Comparison of ENCODE assay signal across 13 cellular contexts in the genomic region with DNA sequence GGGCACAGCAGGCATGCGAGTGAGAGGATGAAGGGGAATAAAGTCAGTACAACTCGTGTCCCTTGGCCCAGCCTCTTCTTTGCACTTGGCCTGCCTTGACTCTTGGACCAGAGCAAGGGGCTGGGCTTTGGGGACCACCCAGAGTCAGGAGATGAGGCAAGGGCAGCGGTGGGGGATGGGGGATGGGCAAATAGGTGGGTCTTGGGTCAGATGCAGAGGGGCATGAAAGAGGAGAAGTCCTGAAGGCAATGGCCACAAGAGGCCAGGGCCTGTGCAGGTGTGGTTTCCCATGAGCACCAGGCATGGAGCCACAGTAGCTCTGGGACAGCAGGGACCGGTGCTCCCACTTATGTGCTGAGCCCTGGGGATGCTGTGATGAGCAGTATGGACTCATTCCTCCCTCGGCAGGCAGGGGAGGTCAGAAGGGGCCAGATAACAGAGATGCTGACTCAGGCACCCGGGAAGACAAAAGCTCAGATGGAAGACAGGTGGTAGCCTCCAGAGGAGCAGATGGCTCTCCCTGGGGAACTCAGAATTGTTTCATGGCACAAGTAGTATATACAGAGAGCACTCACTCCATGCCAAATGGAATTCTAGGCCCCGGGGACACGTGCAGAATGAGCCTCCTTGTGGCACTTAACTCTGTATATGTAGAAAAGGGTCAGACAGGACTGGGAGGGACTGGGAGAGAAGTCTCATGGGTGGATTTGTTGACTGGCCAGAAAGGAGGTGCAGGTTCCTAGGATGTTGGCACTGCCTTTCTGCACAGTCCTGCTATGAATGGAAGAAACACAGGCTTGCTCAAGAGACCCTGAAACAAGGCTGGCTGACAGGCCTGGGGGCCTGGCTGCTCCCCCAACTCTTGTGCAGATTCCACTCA.
DNase-seq lines count a peak whose midpoint lies in the region; TF ChIP-seq lines count a peak whose summit lies in the region.
"Had no signal": no experiment of that assay in that cellular context is flagged by ENCODE, and none has a peak within 500 bp of the region (broad histone marks: within the 10 kb centered on the region; RNA-seq: fewer than 3 reads in every experiment).

No MANE protein-coding gene starts in this region.

- H3K27me3 ChIP-seq in BLaER1: no peaks in the 10 kb centered on the region
- H3K27me3 ChIP-seq in WERI-Rb-1 (ENCODE audit: insufficient read depth, low read depth, severe bottlenecking): no peaks in the 10 kb centered on the region
- H3K27me3 ChIP-seq: neutrophil, tibial artery had no signal

- TF ChIP-seq CTCF in WERI-Rb-1 (IDR thresholded peaks at IDR 0.05; ENCODE audit: low read depth, low read length) (no peak), GM10248 (IDR thresholded peaks at IDR 0.05; ENCODE audit: control extremely low read depth, extremely low read depth, low read depth, missing control alignments) (no peak)

- peak overlapping the region; percentile 2; the same call in 1 of the 2 replicates for H3K4me2 ChIP-seq in BLaER1
- H3K4me2 ChIP-seq: KMS-11 had no signal

- no peak overlapping the region for H3K4me3 ChIP-seq in BLaER1
- H3K4me3 ChIP-seq in WERI-Rb-1 (ENCODE audit: low read depth, low read length): no peak overlapping the region
- H3K4me3 ChIP-seq: tibial artery had no signal

- peak; percentile 51 for DNase-seq in NCI-H1092 (lab: John Stamatoyannopoulos, UW)
- peak; percentile 75 for DNase-seq in WERI-Rb-1
- DNase-seq in hepatic stellate cell (ENCODE audit: low spot score): peak; percentile 11
- DNase-seq in stimulated activated CD8-positive, alpha-beta memory T cell treated with anti-CD3 and anti-CD28 coated beads, Interleukin-4, amount 100 ng/mL, for 48 hours: no peak
- no peak for DNase-seq in hypothalamus (lab: John Stamatoyannopoulos, UW)
- no peak for DNase-seq in GM10248 (ENCODE audit: extremely low spot score)
- DNase-seq in Kasumi-1 (lab: John Stamatoyannopoulos, UW): no peak
- DNase-seq: activated CD4-positive, alpha-beta T cell treated with anti-CD3 and anti-CD28 coated beads for 1 hour; CD4-positive, alpha-beta memory T cell had no signal

- CTCF ChIA-PET in GM10248 (lab: Yijun Ruan, JAX): no interaction called here

- H3K9me3 ChIP-seq in BLaER1 (peaks cover 5% of the 10 kb centered on the region; the same call in 1 of the 2 replicates), WERI-Rb-1 (ENCODE audit: severe bottlenecking) (peaks cover 7% of the 10 kb centered on the region)
- H3K9me3 ChIP-seq: neutrophil, tibial artery had no signal

- POLR2A ChIA-PET in GM10248 (lab: Yijun Ruan, JAX): no interaction called here

- H3K36me3 ChIP-seq in BLaER1 (0 out of 2 replicates have a peak, but pooled peaks cover 13% of the 10 kb centered on the region), WERI-Rb-1 (no peaks in the 10 kb centered on the region)
- H3K36me3 ChIP-seq: neutrophil had no signal

- H3K27ac ChIP-seq in BLaER1 (no peak overlapping the region), WERI-Rb-1 (peak overlapping the region; percentile 64)
- H3K27ac ChIP-seq: KMS-11, neutrophil had no signal

- peaks cover 52% of the 10 kb centered on the region for H3K4me1 ChIP-seq in BLaER1

- no peaks in the 10 kb centered on the region for H4K20me1 ChIP-seq in BLaER1

- H3K9ac ChIP-seq in BLaER1: no peak overlapping the region
- H3K9ac ChIP-seq: KMS-11 had no signal

Comparison
In these comparisons a context has a peak if more than half of its experiments do, and no peak if none do; other contexts are left out.
1. DNase-seq: peak in NCI-H1092 (single experiment), WERI-Rb-1 (single experiment) and hepatic stellate cell (single experiment); none in stimulated activated CD8-positive, alpha-beta memory T cell treated with anti-CD3 and anti-CD28 coated beads, Interleukin-4, amount 100 ng/mL, for 48 hours (single experiment), hypothalamus (0 of 51), GM10248 (single experiment) and Kasumi-1 (0 of 2).